Comparison of ENCODE assay signal across 27 cellular contexts in the genomic region with DNA sequence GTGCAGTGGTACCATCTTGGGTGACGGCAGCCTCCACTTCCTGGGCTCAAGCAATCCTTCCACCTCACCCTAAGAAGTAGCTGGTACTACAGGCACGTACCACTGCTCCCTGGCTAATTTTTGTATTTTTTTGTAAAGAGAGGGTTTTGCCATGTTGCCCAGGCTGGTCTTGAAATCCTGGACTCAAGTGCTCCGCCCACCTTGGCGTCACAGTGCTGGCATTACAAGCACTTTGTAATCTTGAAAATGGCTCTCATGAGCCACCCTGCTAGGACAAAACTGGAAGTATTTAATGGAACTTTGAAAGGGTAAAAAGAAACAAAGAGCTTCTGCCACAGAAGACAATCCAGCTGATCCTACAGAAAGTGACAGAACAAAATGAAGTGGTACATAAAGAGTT. TPM values are rescaled to one million over a fixed set of nuclear protein-coding genes. Genes with fewer than 3 reads are reported as not detected.
DNase-seq lines count a peak whose midpoint lies in the region; ATAC-seq and TF ChIP-seq lines count a peak whose summit lies in the region.
"Had no signal": no experiment of that assay in that cellular context is flagged by ENCODE, and none has a peak within 500 bp of the region (broad histone marks: within the 10 kb centered on the region; RNA-seq: fewer than 3 reads in every experiment).

No MANE protein-coding gene starts in this region.

- intact Hi-C loops in MCF 10A (cut with micrococcal nuclease) (no loop called here), mammary epithelial cell (cut with micrococcal nuclease) (no loop called here), thyroid gland (cut with DNase I) (no loop called here)
- intact Hi-C loops in activated T-helper 2 cell treated with anti-CD3 and anti-CD28 coated beads, Interferon-gamma antibody, Interleukin-2, Interleukin-4, amounts not matched to agents 10 μg/mL and 5 μg/mL and 100 μg/mL, durations not matched to agents 14 hours and 24 hours and 36 hours (cut with micrococcal nuclease): loop anchor here (5.0 kb wide), 1 partner anchor 61 kb away; no protein-coding TSS in a partner anchor

- WGBS in mammary epithelial cell (ENCODE audit: low coverage, missing lambda C conversion rate): 83% methylated on average over 3 of the region's 4 CpGs
- 81 to 82% methylated on average over 4 of the region's 4 CpGs for WGBS in thyroid gland, 2 donors

- H3K27me3 ChIP-seq in mammary epithelial cell (ENCODE audit: insufficient read depth, low read length) (no peaks in the 10 kb centered on the region), thyroid gland (no peaks in the 10 kb centered on the region)
- H3K27me3 ChIP-seq: esophagus squamous epithelium, MG63, tibial nerve had no signal

- no peak for ATAC-seq in T-helper 17 cell
- ATAC-seq in effector memory CD8-positive, alpha-beta T cell (replicated peaks): no peak
- ATAC-seq: activated CD8-positive, alpha-beta memory T cell treated with anti-CD3 and anti-CD28 coated beads, Interleukin-2, amount 10 ng/mL, durations not matched to agents 7 days and 5 days; naive thymus-derived CD8-positive, alpha-beta T cell; psoas muscle had no signal

- H3K4me3 ChIP-seq in mammary epithelial cell (replicated peaks in 1 of 3; ENCODE audit: insufficient read depth in 1 of 3, low read depth in 2 of 3, low read length in 3 of 3): no peak overlapping the region
- H3K4me3 ChIP-seq in thyroid gland (replicated peaks in 1 of 3): no peak overlapping the region
- H3K4me3 ChIP-seq: esophagus squamous epithelium, MG63, psoas muscle, tibial nerve had no signal

- DNase-seq in MCF 10A (ENCODE audit: unreplicated experiment) (no peak), mammary epithelial cell (no peak), T-helper 17 cell (no peak), thyroid gland (peak; percentile 49 to 52), mesothelial cell of epicardium (ENCODE audit: low spot score in 2 of 2, unreplicated experiment in 2 of 2) (no peak), SIG-M5 (lab: John Stamatoyannopoulos, UW) (no peak)
- no peak for DNase-seq in effector memory CD8-positive, alpha-beta T cell
- no peak for DNase-seq in activated T-helper 2 cell treated with anti-CD3 and anti-CD28 coated beads, Interferon-gamma antibody, Interleukin-2, Interleukin-4, amounts not matched to agents 10 μg/mL and 5 μg/mL and 100 μg/mL, durations not matched to agents 14 hours and 24 hours and 36 hours (ENCODE audit: low spot score)
- DNase-seq: activated CD8-positive, alpha-beta memory T cell treated with anti-CD3 and anti-CD28 coated beads, Interleukin-2, amount 10 ng/mL, durations not matched to agents 7 days and 5 days; COR-L47; DMS53; esophagus squamous epithelium; H9; KG1; MG63; naive thymus-derived CD8-positive, alpha-beta T cell; NCI-H2029; NCI-H2227 treated with DMSO at 0.1 percent for 48 hours; NCI-H526; nucleus accumbens; psoas muscle; SHP77; stimulated activated CD4-positive, alpha-beta T cell treated with anti-CD3 and anti-CD28 coated beads, Interleukin-4, amount 100 ng/mL, for 4 hours had no signal

- H4K20me1 ChIP-seq in mammary epithelial cell (ENCODE audit: insufficient read depth, low read length): no peaks in the 10 kb centered on the region

- no peaks in the 10 kb centered on the region for H3K4me1 ChIP-seq in mammary epithelial cell (ENCODE audit: insufficient read depth, low read length)
- no peaks in the 10 kb centered on the region for H3K4me1 ChIP-seq in thyroid gland
- H3K4me1 ChIP-seq: psoas muscle had no signal

- H3K36me3 Mint-ChIP-seq in MCF 10A (ENCODE audit: insufficient read depth, unreplicated experiment) (peaks cover 91% of the 10 kb centered on the region), T-helper 17 cell (ENCODE audit: low read depth) (no peaks in the 10 kb centered on the region), mesothelial cell of epicardium (peaks cover 19% of the 10 kb centered on the region)
- peaks cover 91% of the 10 kb centered on the region for H3K36me3 Mint-ChIP-seq in effector memory CD8-positive, alpha-beta T cell (ENCODE audit: insufficient read depth)
- peaks cover 50% of the 10 kb centered on the region for H3K36me3 Mint-ChIP-seq in activated T-helper 2 cell treated with anti-CD3 and anti-CD28 coated beads, Interferon-gamma antibody, Interleukin-2, Interleukin-4, amounts not matched to agents 10 μg/mL and 5 μg/mL and 100 μg/mL, durations not matched to agents 14 hours and 24 hours and 36 hours (ENCODE audit: low read depth)

- TF ChIP-seq POLR2A in thyroid gland (IDR thresholded peaks at IDR 0.05): no peak

- dilution Hi-C loops in mammary epithelial cell (cut with HindIII; ENCODE audit: low sequenced_read_pairs): no loop called here

- peaks cover 37% of the 10 kb centered on the region for H3K36me3 ChIP-seq in mammary epithelial cell (ENCODE audit: insufficient read depth, low read length)
- peaks cover 35 to 41% of the 10 kb centered on the region in 2 donors for H3K36me3 ChIP-seq in thyroid gland

- POLR2A ChIA-PET in MCF 10A (lab: Yijun Ruan, JAX): interaction anchor here (1.1 to 2.0 kb wide), 3 partner anchors 15 to 59 kb away, joined by 3 to 9 read pairs (median 7); partner anchors contain the start of gene JPT1

- CTCF ChIA-PET in MCF 10A (lab: Yijun Ruan, JAX): interaction anchor here (0.6 to 10.6 kb wide), 6 partner anchors 29 to 598 kb away, joined by 3 to 136 read pairs (median 3); partner anchors contain the start of genes ARMC7, OTOP2 and USH1G
- CTCF ChIA-PET in mammary epithelial cell (lab: Charles Lee; ENCODE audit: low non-redundant PET): no interaction called here

- no peaks in the 10 kb centered on the region for H3K9me3 Mint-ChIP-seq in MCF 10A (ENCODE audit: unreplicated experiment)
- H3K9me3 Mint-ChIP-seq in effector memory CD8-positive, alpha-beta T cell: no peaks in the 10 kb centered on the region
- no peaks in the 10 kb centered on the region for H3K9me3 Mint-ChIP-seq in mesothelial cell of epicardium
- H3K9me3 Mint-ChIP-seq in activated T-helper 2 cell treated with anti-CD3 and anti-CD28 coated beads, Interferon-gamma antibody, Interleukin-2, Interleukin-4, amounts not matched to agents 10 μg/mL and 5 μg/mL and 100 μg/mL, durations not matched to agents 14 hours and 24 hours and 36 hours: no peaks in the 10 kb centered on the region
- H3K9me3 Mint-ChIP-seq: central memory CD8-positive, alpha-beta T cell; dendritic cell treated with granulocyte-macrophage colony-stimulating factor and Interleukin-4, amounts not matched to agents 40 ng/mL and 50 ng/mL, for 4 days; H9; naive thymus-derived CD8-positive, alpha-beta T cell had no signal

- H3K9me3 ChIP-seq in mammary epithelial cell (replicated peaks; ENCODE audit: insufficient read depth, low read length): no peaks in the 10 kb centered on the region
- H3K9me3 ChIP-seq in T-helper 17 cell (ENCODE audit: control insufficient read depth, low read length, poor library complexity, severe bottlenecking): no peaks in the 10 kb centered on the region
- H3K9me3 ChIP-seq in thyroid gland: no peaks in the 10 kb centered on the region
- H3K9me3 ChIP-seq: esophagus squamous epithelium, MG63, psoas muscle, tibial nerve had no signal

- no peak overlapping the region for H3K9ac ChIP-seq in mammary epithelial cell (ENCODE audit: insufficient read depth, low read length)

- in situ Hi-C loops in mammary epithelial cell (cut with MboI; ENCODE audit: low sequenced_read_pairs in 2 of 2): loop anchor here (10.0 kb wide), 1 partner anchor 59 kb away; no protein-coding TSS in a partner anchor

- no peak overlapping the region for H3K4me3 Mint-ChIP-seq in MCF 10A (ENCODE audit: unreplicated experiment)
- no peak overlapping the region for H3K4me3 Mint-ChIP-seq in T-helper 17 cell
- no peak overlapping the region for H3K4me3 Mint-ChIP-seq in effector memory CD8-positive, alpha-beta T cell
- no peak overlapping the region for H3K4me3 Mint-ChIP-seq in mesothelial cell of epicardium
- H3K4me3 Mint-ChIP-seq in activated T-helper 2 cell treated with anti-CD3 and anti-CD28 coated beads, Interferon-gamma antibody, Interleukin-2, Interleukin-4, amounts not matched to agents 10 μg/mL and 5 μg/mL and 100 μg/mL, durations not matched to agents 14 hours and 24 hours and 36 hours (ENCODE audit: low read depth): no peak overlapping the region
- H3K4me3 Mint-ChIP-seq: activated CD8-positive, alpha-beta memory T cell treated with anti-CD3 and anti-CD28 coated beads, Interleukin-2, amount 10 ng/mL, durations not matched to agents 7 days and 5 days; central memory CD8-positive, alpha-beta T cell; dendritic cell treated with granulocyte-macrophage colony-stimulating factor and Interleukin-4, amounts not matched to agents 40 ng/mL and 50 ng/mL, for 4 days; H9 had no signal

- H3K27me3 Mint-ChIP-seq in MCF 10A (ENCODE audit: insufficient read depth, unreplicated experiment) (no peaks in the 10 kb centered on the region), T-helper 17 cell (no peaks in the 10 kb centered on the region), mesothelial cell of epicardium (ENCODE audit: low read depth) (no peaks in the 10 kb centered on the region)
- no peaks in the 10 kb centered on the region for H3K27me3 Mint-ChIP-seq in effector memory CD8-positive, alpha-beta T cell
- H3K27me3 Mint-ChIP-seq in activated T-helper 2 cell treated with anti-CD3 and anti-CD28 coated beads, Interferon-gamma antibody, Interleukin-2, Interleukin-4, amounts not matched to agents 10 μg/mL and 5 μg/mL and 100 μg/mL, durations not matched to agents 14 hours and 24 hours and 36 hours (ENCODE audit: low read depth): no peaks in the 10 kb centered on the region
- H3K27me3 Mint-ChIP-seq: activated CD8-positive, alpha-beta memory T cell treated with anti-CD3 and anti-CD28 coated beads, Interleukin-2, amount 10 ng/mL, durations not matched to agents 7 days and 5 days; central memory CD8-positive, alpha-beta T cell; dendritic cell treated with granulocyte-macrophage colony-stimulating factor and Interleukin-4, amounts not matched to agents 40 ng/mL and 50 ng/mL, for 4 days; naive thymus-derived CD8-positive, alpha-beta T cell had no signal

- H2AFZ ChIP-seq in mammary epithelial cell (ENCODE audit: low read depth, low read length): no peak overlapping the region

- H3K4me1 Mint-ChIP-seq in MCF 10A (ENCODE audit: insufficient read depth, unreplicated experiment) (no peaks in the 10 kb centered on the region), T-helper 17 cell (peaks cover 8% of the 10 kb centered on the region), mesothelial cell of epicardium (no peaks in the 10 kb centered on the region)
- peaks cover 7 to 8% of the 10 kb centered on the region in 2 donors for H3K4me1 Mint-ChIP-seq in effector memory CD8-positive, alpha-beta T cell (ENCODE audit: low read depth in 2 of 2)
- peaks cover 10% of the 10 kb centered on the region for H3K4me1 Mint-ChIP-seq in activated T-helper 2 cell treated with anti-CD3 and anti-CD28 coated beads, Interferon-gamma antibody, Interleukin-2, Interleukin-4, amounts not matched to agents 10 μg/mL and 5 μg/mL and 100 μg/mL, durations not matched to agents 14 hours and 24 hours and 36 hours (ENCODE audit: low read depth)

- no peak overlapping the region for H3K27ac ChIP-seq in mammary epithelial cell (ENCODE audit: insufficient read depth, low read depth, low read length)
- no peak overlapping the region for H3K27ac ChIP-seq in thyroid gland
- H3K27ac ChIP-seq: HL-60, psoas muscle, tibial nerve had no signal

- H3K27ac Mint-ChIP-seq in MCF 10A (ENCODE audit: low read depth, unreplicated experiment) (peak overlapping the region; percentile 75), T-helper 17 cell (peak overlapping the region; percentile 39), mesothelial cell of epicardium (no peak overlapping the region)
- peak overlapping the region; percentile 44 to 77 for H3K27ac Mint-ChIP-seq in effector memory CD8-positive, alpha-beta T cell
- H3K27ac Mint-ChIP-seq in activated T-helper 2 cell treated with anti-CD3 and anti-CD28 coated beads, Interferon-gamma antibody, Interleukin-2, Interleukin-4, amounts not matched to agents 10 μg/mL and 5 μg/mL and 100 μg/mL, durations not matched to agents 14 hours and 24 hours and 36 hours: no peak overlapping the region
- H3K27ac Mint-ChIP-seq: dendritic cell treated with granulocyte-macrophage colony-stimulating factor and Interleukin-4, amounts not matched to agents 40 ng/mL and 50 ng/mL, for 4 days had no signal

- BruUV-seq in MCF 10A (replicated peaks; lab: Mats Ljungman, UMichigan) (TSS peak; percentile 7), mammary epithelial cell (replicated peaks; lab: Mats Ljungman, UMichigan) (no TSS peak)

- H3K79me2 ChIP-seq in mammary epithelial cell (ENCODE audit: insufficient read depth, low read length): peaks cover 92% of the 10 kb centered on the region

- no peak overlapping the region for H3K4me2 ChIP-seq in mammary epithelial cell (ENCODE audit: insufficient read depth, low read depth, low read length)

- TF ChIP-seq CTCF in MCF 10A (IDR thresholded peaks at IDR 0.05; ENCODE audit: unreplicated experiment) (no peak), mammary epithelial cell (conservative IDR thresholded peaks at IDR 0.05 in 1 of 2, IDR thresholded peaks at IDR 0.05 in 1 of 2; ENCODE audit: extremely low read depth in 1 of 2, insufficient read depth in 1 of 2, low read depth in 1 of 2, low read length in 2 of 2) (no peak), thyroid gland (IDR thresholded peaks at IDR 0.05) (no peak), mesothelial cell of epicardium (IDR thresholded peaks at IDR 0.05; ENCODE audit: unreplicated experiment) (no peak)

RNA-seq across cellular contexts. Expression of gene SUMO2, which starts 9.2 kb away (rescaled TPM):
- 186 and 194 TPM in 2 replicates for total RNA-seq in MCF 10A (2022)
- total RNA-seq in mammary epithelial cell: 100 to 1,000 TPM in 1 of 2 donors, 10 to 100 TPM in 1; 49.7 to 279 TPM
- 71.8 TPM for polyA plus RNA-seq in mammary epithelial cell
- 141 TPM for polyA minus RNA-seq in mammary epithelial cell
- 100 to 1,000 TPM; 216 to 236 TPM for total RNA-seq in T-helper 17 cell
- total RNA-seq in thyroid gland: 100 to 1,000 TPM in 1 of 4 donors, 10 to 100 TPM in 3; 61.9 to 100 (median 82.1) TPM
- total RNA-seq in mesothelial cell of epicardium: 542 to 571 TPM (median 565 TPM) in 3 replicates
- 653 and 679 TPM in 2 replicates for total RNA-seq in activated T-helper 2 cell treated with anti-CD3 and anti-CD28 coated beads, Interferon-gamma antibody, Interleukin-2, Interleukin-4, amounts not matched to agents 10 μg/mL and 5 μg/mL and 100 μg/mL, durations not matched to agents 14 hours and 24 hours and 36 hours

RNA-seq across cellular contexts. Expression of gene JPT1, which starts 19.2 kb away (rescaled TPM):
- total RNA-seq in MCF 10A (2022) (342 and 360 TPM in 2 replicates), mammary epithelial cell (100 to 1,000 TPM; 107 to 223 TPM), T-helper 17 cell (10 to 100 TPM; 40.0 to 46.8 TPM), thyroid gland (10 to 100 TPM; 15.1 to 23.4 (median 17.7) TPM), mesothelial cell of epicardium (121 to 132 TPM (median 124 TPM) in 3 replicates)
- 280 TPM for polyA plus RNA-seq in mammary epithelial cell
- polyA minus RNA-seq in mammary epithelial cell: 110 TPM
- total RNA-seq in activated T-helper 2 cell treated with anti-CD3 and anti-CD28 coated beads, Interferon-gamma antibody, Interleukin-2, Interleukin-4, amounts not matched to agents 10 μg/mL and 5 μg/mL and 100 μg/mL, durations not matched to agents 14 hours and 24 hours and 36 hours: 282 and 290 TPM in 2 replicates

RNA-seq across cellular contexts. Expression of gene NUP85, which starts 32.0 kb away (rescaled TPM):
- total RNA-seq in MCF 10A (2022) (42.3 and 49.2 TPM in 2 replicates), mammary epithelial cell (10 to 100 TPM; 28.2 to 60.8 TPM), T-helper 17 cell (10 to 100 TPM; 75.0 to 75.3 TPM), thyroid gland (10 to 100 TPM; 24.7 to 31.7 (median 27.1) TPM), mesothelial cell of epicardium (69.6 to 79.7 TPM (median 71.9 TPM) in 3 replicates)
- 75.8 TPM for polyA plus RNA-seq in mammary epithelial cell
- 144 TPM for polyA minus RNA-seq in mammary epithelial cell
- 115 and 122 TPM in 2 replicates for total RNA-seq in activated T-helper 2 cell treated with anti-CD3 and anti-CD28 coated beads, Interferon-gamma antibody, Interleukin-2, Interleukin-4, amounts not matched to agents 10 μg/mL and 5 μg/mL and 100 μg/mL, durations not matched to agents 14 hours and 24 hours and 36 hours

RNA-seq across cellular contexts. Expression of gene NT5C, which starts 42.0 kb away (rescaled TPM):
- total RNA-seq in MCF 10A (2022): 105 and 113 TPM in 2 replicates
- 10 to 100 TPM; 45.7 to 65.7 TPM for total RNA-seq in mammary epithelial cell
- 37.9 TPM for polyA plus RNA-seq in mammary epithelial cell
- polyA minus RNA-seq in mammary epithelial cell: 27.5 TPM
- 10 to 100 TPM; 20.6 to 29.8 TPM for total RNA-seq in T-helper 17 cell
- 100 to 1,000 TPM in 3 of 4 donors, 10 to 100 TPM in 1; 84.7 to 203 (median 107) TPM for total RNA-seq in thyroid gland
- total RNA-seq in mesothelial cell of epicardium: 44.3 to 51.0 TPM (median 46.8 TPM) in 3 replicates
- total RNA-seq in activated T-helper 2 cell treated with anti-CD3 and anti-CD28 coated beads, Interferon-gamma antibody, Interleukin-2, Interleukin-4, amounts not matched to agents 10 μg/mL and 5 μg/mL and 100 μg/mL, durations not matched to agents 14 hours and 24 hours and 36 hours: 72.7 and 86.6 TPM in 2 replicates

Comparison
In these comparisons a context has a peak if more than half of its experiments do, and no peak if none do; other contexts are left out.
1. DNase-seq: peak in thyroid gland (2 of 2); none in MCF 10A (single experiment), mammary epithelial cell (single experiment), T-helper 17 cell (0 of 3), effector memory CD8-positive, alpha-beta T cell (0 of 3), mesothelial cell of epicardium (0 of 2), SIG-M5 (single experiment) and activated T-helper 2 cell treated with anti-CD3 and anti-CD28 coated beads, Interferon-gamma antibody, Interleukin-2, Interleukin-4, amounts not matched to agents 10 μg/mL and 5 μg/mL and 100 μg/mL, durations not matched to agents 14 hours and 24 hours and 36 hours (single experiment).
2. H3K27ac Mint-ChIP-seq: peak in MCF 10A (single experiment), T-helper 17 cell (single experiment) and effector memory CD8-positive, alpha-beta T cell (2 of 2); none in mesothelial cell of epicardium (single experiment) and activated T-helper 2 cell treated with anti-CD3 and anti-CD28 coated beads, Interferon-gamma antibody, Interleukin-2, Interleukin-4, amounts not matched to agents 10 μg/mL and 5 μg/mL and 100 μg/mL, durations not matched to agents 14 hours and 24 hours and 36 hours (single experiment).